2 cellular contexts compared by ENCODE assay signal in the genomic region with DNA sequence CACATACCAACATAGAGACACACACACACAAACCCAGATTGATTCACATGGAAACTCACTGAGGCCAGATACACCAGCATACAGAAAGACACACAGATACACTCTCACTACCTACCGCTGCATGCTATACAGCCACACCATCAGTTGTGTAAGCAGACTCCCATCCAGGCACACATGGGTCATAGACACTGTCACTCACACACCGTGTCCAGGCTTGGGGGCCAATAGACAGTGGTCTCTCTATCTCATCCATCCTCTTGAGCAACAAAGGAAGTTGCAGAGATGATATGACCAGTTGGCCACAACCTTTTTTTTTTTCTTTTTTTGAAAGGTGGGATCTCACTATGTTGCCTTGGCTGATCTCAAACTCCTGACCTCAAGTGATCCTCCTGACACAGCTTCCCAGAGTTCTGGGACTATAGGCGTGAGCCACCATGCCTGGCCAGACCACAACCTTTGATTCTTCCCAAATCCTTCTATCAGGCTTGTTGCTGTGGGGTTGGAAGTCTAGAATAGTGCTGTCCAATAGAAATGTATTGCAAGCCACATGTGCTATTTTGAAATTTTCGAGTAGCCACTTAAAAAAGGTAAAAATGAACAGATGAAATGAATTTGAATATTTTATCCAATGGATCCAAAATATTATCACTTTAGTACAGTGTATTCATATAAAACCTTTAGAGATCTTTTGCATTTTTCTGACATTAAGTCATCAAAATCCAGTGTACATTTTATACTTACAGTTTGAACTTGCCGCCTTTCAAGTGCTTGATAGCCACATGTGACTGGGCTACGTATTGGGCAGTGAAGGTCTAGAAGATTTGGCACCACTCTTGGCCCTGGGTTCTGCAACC.
TF ChIP-seq lines count a peak whose summit lies in the region.

No MANE protein-coding gene starts in this region.

TF ChIP-seq in K562, 482 proteins besides CTCF, POLR2A, EP300 and RAD21:
- no peak for TF ChIP-seq TEAD1 (CRISPR knock-in tag; IDR thresholded peaks at IDR 0.05)
- TF ChIP-seq, protein P1, sequence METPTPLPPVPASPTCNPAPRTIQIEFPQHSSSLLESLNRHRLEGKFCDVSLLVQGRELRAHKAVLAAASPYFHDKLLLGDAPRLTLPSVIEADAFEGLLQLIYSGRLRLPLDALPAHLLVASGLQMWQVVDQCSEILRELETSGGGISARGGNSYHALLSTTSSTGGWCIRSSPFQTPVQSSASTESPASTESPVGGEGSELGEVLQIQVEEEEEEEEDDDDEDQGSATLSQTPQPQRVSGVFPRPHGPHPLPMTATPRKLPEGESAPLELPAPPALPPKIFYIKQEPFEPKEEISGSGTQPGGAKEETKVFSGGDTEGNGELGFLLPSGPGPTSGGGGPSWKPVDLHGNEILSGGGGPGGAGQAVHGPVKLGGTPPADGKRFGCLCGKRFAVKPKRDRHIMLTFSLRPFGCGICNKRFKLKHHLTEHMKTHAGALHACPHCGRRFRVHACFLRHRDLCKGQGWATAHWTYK (CRISPR knock-in tag; IDR thresholded peaks at IDR 0.05) = no peak
- TF ChIP-seq, protein P2, sequence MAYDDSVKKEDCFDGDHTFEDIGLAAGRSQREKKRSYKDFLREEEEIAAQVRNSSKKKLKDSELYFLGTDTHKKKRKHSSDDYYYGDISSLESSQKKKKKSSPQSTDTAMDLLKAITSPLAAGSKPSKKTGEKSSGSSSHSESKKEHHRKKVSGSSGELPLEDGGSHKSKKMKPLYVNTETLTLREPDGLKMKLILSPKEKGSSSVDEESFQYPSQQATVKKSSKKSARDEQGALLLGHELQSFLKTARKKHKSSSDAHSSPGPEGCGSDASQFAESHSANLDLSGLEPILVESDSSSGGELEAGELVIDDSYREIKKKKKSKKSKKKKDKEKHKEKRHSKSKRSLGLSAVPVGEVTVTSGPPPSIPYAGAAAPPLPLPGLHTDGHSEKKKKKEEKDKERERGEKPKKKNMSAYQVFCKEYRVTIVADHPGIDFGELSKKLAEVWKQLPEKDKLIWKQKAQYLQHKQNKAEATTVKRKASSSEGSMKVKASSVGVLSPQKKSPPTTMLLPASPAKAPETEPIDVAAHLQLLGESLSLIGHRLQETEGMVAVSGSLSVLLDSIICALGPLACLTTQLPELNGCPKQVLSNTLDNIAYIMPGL (CRISPR knock-in tag; IDR thresholded peaks at IDR 0.05) = no peak
- no peak for TF ChIP-seq ZNF274 (IDR thresholded peaks at IDR 0.05; ENCODE audit: borderline replicate concordance, low read depth, low read length)
- TF ChIP-seq CEBPB (tag; IDR thresholded peaks at IDR 0.05) = peak; percentile 79
- no peak for TF ChIP-seq ARID2 (IDR thresholded peaks at IDR 0.05)
- peak; percentile 28; the same call in 1 of the 2 replicates for TF ChIP-seq GABPA (tag; conservative IDR thresholded peaks at IDR 0.05; ENCODE audit: low read depth)
- TF ChIP-seq, protein P3, sequence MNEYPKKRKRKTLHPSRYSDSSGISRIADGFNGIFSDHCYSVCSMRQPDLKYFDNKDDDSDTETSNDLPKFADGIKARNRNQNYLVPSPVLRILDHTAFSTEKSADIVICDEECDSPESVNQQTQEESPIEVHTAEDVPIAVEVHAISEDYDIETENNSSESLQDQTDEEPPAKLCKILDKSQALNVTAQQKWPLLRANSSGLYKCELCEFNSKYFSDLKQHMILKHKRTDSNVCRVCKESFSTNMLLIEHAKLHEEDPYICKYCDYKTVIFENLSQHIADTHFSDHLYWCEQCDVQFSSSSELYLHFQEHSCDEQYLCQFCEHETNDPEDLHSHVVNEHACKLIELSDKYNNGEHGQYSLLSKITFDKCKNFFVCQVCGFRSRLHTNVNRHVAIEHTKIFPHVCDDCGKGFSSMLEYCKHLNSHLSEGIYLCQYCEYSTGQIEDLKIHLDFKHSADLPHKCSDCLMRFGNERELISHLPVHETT (CRISPR knock-in tag; conservative IDR thresholded peaks at IDR 0.05 in 1 of 2, IDR thresholded peaks at IDR 0.05 in 1 of 2) = no peak
- TF ChIP-seq ATF7 (IDR thresholded peaks at IDR 0.05) = no peak
- TF ChIP-seq SMAD3 (CRISPR knock-in tag; conservative IDR thresholded peaks at IDR 0.05) = no peak
- no peak for TF ChIP-seq CC2D1A (IDR thresholded peaks at IDR 0.05)
- TF ChIP-seq, protein P4, sequence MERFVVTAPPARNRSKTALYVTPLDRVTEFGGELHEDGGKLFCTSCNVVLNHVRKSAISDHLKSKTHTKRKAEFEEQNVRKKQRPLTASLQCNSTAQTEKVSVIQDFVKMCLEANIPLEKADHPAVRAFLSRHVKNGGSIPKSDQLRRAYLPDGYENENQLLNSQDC (CRISPR knock-in tag; IDR thresholded peaks at IDR 0.05) = no peak
- TF ChIP-seq, protein P5, sequence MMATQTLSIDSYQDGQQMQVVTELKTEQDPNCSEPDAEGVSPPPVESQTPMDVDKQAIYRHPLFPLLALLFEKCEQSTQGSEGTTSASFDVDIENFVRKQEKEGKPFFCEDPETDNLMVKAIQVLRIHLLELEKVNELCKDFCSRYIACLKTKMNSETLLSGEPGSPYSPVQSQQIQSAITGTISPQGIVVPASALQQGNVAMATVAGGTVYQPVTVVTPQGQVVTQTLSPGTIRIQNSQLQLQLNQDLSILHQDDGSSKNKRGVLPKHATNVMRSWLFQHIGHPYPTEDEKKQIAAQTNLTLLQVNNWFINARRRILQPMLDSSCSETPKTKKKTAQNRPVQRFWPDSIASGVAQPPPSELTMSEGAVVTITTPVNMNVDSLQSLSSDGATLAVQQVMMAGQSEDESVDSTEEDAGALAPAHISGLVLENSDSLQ (IDR thresholded peaks at IDR 0.05) = peak; percentile 89

TF ChIP-seq in liver, 16 proteins besides CTCF, POLR2A, EP300 and RAD21:
- no peak for TF ChIP-seq RXRA (IDR thresholded peaks at IDR 0.05)
- TF ChIP-seq GABPA (IDR thresholded peaks at IDR 0.05 in 1 of 2, conservative IDR thresholded peaks at IDR 0.05 in 1 of 2) = no peak
- TF ChIP-seq NR2F2 (IDR thresholded peaks at IDR 0.05) = no peak
- no peak for TF ChIP-seq YY1 (IDR thresholded peaks at IDR 0.05)
- no peak for TF ChIP-seq FOXA2 (IDR thresholded peaks at IDR 0.05)
- no peak for TF ChIP-seq HNF4A (conservative IDR thresholded peaks at IDR 0.05)
- no peak for TF ChIP-seq HNF4G (IDR thresholded peaks at IDR 0.05)
- TF ChIP-seq JUND (IDR thresholded peaks at IDR 0.05) = no peak
